8 cellular contexts compared by ENCODE assay signal in the genomic region with DNA sequence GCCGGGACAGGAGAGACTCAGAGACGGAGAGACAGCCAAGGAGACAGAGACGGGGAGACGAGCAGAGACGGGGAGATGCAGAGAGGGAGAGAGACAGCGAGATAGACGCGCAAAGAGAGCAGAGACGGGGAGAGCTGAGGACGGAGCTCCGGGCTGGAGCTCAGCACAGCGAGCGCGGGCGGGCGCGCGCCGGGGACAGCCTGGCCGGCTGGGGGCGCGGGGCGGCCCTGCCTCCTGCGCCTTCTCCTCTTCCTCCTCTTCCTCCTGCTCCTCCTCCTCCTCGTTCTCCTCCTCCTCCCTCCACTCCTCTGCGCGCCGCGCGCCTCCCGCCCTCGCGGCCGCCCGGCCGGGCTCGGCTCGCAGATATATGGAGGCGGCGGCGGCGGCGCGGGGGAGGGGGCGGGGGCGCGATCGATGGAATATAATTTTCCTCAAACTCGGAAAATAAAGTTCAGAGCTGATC. TPM values are rescaled to one million over a fixed set of nuclear protein-coding genes. Genes with fewer than 3 reads are reported as not detected.
DNase-seq lines count a peak whose midpoint lies in the region; ATAC-seq and TF ChIP-seq lines count a peak whose summit lies in the region.

A gene (minus strand): TSS at position 229 of the 463 bp plus-strand sequence. CDS start 15,530 bp downstream, outside the sequence.

- H3K27ac Mint-ChIP-seq in activated naive CD4-positive, alpha-beta T cell treated with anti-CD3 and anti-CD28 coated beads, Interleukin-2, amount 10 ng/mL, durations not matched to agents 7 days and 5 days, result peak within 1 kb of the TSS; percentile 38

- no peaks in the 10 kb centered on the region for H3K36me3 Mint-ChIP-seq in activated naive CD4-positive, alpha-beta T cell treated with anti-CD3 and anti-CD28 coated beads, Interleukin-2, amount 10 ng/mL, durations not matched to agents 7 days and 5 days

- CTCF ChIA-PET in activated naive CD4-positive, alpha-beta T cell treated with anti-CD3 and anti-CD28 coated beads, Interleukin-2, amount 10 ng/mL, durations not matched to agents 7 days and 5 days (lab: Charles Lee), result interaction anchor here (1.3 to 2.3 kb wide), 2 partner anchors 40 to 55 kb away, joined by 5 to 9 read pairs; no protein-coding TSS in a partner anchor

- H3K4me3 Mint-ChIP-seq in activated naive CD4-positive, alpha-beta T cell treated with anti-CD3 and anti-CD28 coated beads, Interleukin-2, amount 10 ng/mL, durations not matched to agents 7 days and 5 days, result no peak within 1 kb of the TSS

- H3K4me1 ChIP-seq in HUES6 (ENCODE audit: control insufficient read depth, insufficient read depth, low read length) (peaks cover 26% of the 10 kb centered on the region), testis (peaks cover 12% of the 10 kb centered on the region)

- H3K36me3 ChIP-seq in HUES6 (ENCODE audit: control insufficient read depth, insufficient read depth, low read length) (no peaks in the 10 kb centered on the region), kidney epithelial cell (ENCODE audit: control insufficient read depth, insufficient read depth, low read length) (no peaks in the 10 kb centered on the region), testis (ENCODE audit: low read depth, missing control alignments) (no peaks in the 10 kb centered on the region)

- WGBS in testis, 2 donors, result 0 to 1% methylated on average over 48 to 49 of the region's 49 CpGs

- DNase-seq in D341Med (ENCODE audit: low spot score), result peak; percentile 67
- DNase-seq in activated naive CD4-positive, alpha-beta T cell treated with anti-CD3 and anti-CD28 coated beads, Interleukin-2, amount 10 ng/mL, durations not matched to agents 7 days and 5 days, result peak; percentile 54
- no peak for DNase-seq in kidney epithelial cell (ENCODE audit: low read depth)
- DNase-seq in testis, result no peak
- DNase-seq in HT-29 (ENCODE audit: low spot score), result no peak

- H3K9ac ChIP-seq in HUES6 (ENCODE audit: low read length), result no peak within 1 kb of the TSS

- no peaks in the 10 kb centered on the region for H3K9me3 Mint-ChIP-seq in activated naive CD4-positive, alpha-beta T cell treated with anti-CD3 and anti-CD28 coated beads, Interleukin-2, amount 10 ng/mL, durations not matched to agents 7 days and 5 days

- H3K4me3 ChIP-seq in HUES6 (ENCODE audit: low read depth, low read length) (peak within 1 kb of the TSS; percentile 58), kidney epithelial cell (ENCODE audit: low read depth, low read length) (peak within 1 kb of the TSS; percentile 21), testis (peak within 1 kb of the TSS; percentile 37 to 60)

- intact Hi-C loops in testis (cut with DNase I; ENCODE audit: low total_unique reads), result no loop called here

- no peak for TF ChIP-seq POLR2A in testis (IDR thresholded peaks at IDR 0.05)

- ATAC-seq in GM21423 (IDR thresholded peaks at IDR 0.05; ENCODE audit: unreplicated experiment) (no peak), GM19023 (IDR thresholded peaks at IDR 0.05; ENCODE audit: unreplicated experiment) (no peak)

- no peak within 1 kb of the TSS for H3K27ac ChIP-seq in HUES6 (ENCODE audit: low read depth, low read length)
- H3K27ac ChIP-seq in testis, result no peak within 1 kb of the TSS

- H3K27me3 Mint-ChIP-seq in activated naive CD4-positive, alpha-beta T cell treated with anti-CD3 and anti-CD28 coated beads, Interleukin-2, amount 10 ng/mL, durations not matched to agents 7 days and 5 days, result peaks cover 41% of the 10 kb centered on the region

- peaks cover 28% of the 10 kb centered on the region for H3K4me1 Mint-ChIP-seq in activated naive CD4-positive, alpha-beta T cell treated with anti-CD3 and anti-CD28 coated beads, Interleukin-2, amount 10 ng/mL, durations not matched to agents 7 days and 5 days

- peaks cover 95% of the 10 kb centered on the region for H3K27me3 ChIP-seq in HUES6 (ENCODE audit: control insufficient read depth, insufficient read depth, low read length)
- H3K27me3 ChIP-seq in kidney epithelial cell (ENCODE audit: control insufficient read depth, insufficient read depth, low read length), result peaks cover 91% of the 10 kb centered on the region
- H3K27me3 ChIP-seq in testis, result peaks cover 4% of the 10 kb centered on the region

- TF ChIP-seq CTCF in kidney epithelial cell (IDR thresholded peaks at IDR 0.05; ENCODE audit: insufficient read depth, low read length, poor library complexity, severe bottlenecking) (no peak), testis (IDR thresholded peaks at IDR 0.05) (no peak)

- H3K9me3 ChIP-seq in HUES6 (ENCODE audit: control insufficient read depth, insufficient read depth, low read depth, low read length) (no peaks in the 10 kb centered on the region), testis (no peaks in the 10 kb centered on the region)

RNA-seq across cellular contexts. Expression of the gene that starts here (rescaled TPM):
- not detected in 2 replicates for total RNA-seq in kidney epithelial cell
- 1 to 10 TPM; 2.2 to 2.4 TPM for total RNA-seq in testis
- 0.78 TPM for polyA plus RNA-seq in testis (ENCODE audit: insufficient read depth, low read depth, low replicate concordance)
- total RNA-seq in HT-29 (2014; rRNA removed; shearing (Covaris generic)), result 0.39 and 0.64 TPM in 2 replicates

Comparison
In these comparisons a context has a peak if more than half of its experiments do, and no peak if none do; other contexts are left out.
1. DNase-seq: peak in D341Med (single experiment) and activated naive CD4-positive, alpha-beta T cell treated with anti-CD3 and anti-CD28 coated beads, Interleukin-2, amount 10 ng/mL, durations not matched to agents 7 days and 5 days (single experiment); none in kidney epithelial cell (single experiment), testis (single experiment) and HT-29 (single experiment).
2. Peak in every context shown above with its lines, with median percentiles within 50 percentile points of each other: H3K4me3 ChIP-seq.